In the genomic region with DNA sequence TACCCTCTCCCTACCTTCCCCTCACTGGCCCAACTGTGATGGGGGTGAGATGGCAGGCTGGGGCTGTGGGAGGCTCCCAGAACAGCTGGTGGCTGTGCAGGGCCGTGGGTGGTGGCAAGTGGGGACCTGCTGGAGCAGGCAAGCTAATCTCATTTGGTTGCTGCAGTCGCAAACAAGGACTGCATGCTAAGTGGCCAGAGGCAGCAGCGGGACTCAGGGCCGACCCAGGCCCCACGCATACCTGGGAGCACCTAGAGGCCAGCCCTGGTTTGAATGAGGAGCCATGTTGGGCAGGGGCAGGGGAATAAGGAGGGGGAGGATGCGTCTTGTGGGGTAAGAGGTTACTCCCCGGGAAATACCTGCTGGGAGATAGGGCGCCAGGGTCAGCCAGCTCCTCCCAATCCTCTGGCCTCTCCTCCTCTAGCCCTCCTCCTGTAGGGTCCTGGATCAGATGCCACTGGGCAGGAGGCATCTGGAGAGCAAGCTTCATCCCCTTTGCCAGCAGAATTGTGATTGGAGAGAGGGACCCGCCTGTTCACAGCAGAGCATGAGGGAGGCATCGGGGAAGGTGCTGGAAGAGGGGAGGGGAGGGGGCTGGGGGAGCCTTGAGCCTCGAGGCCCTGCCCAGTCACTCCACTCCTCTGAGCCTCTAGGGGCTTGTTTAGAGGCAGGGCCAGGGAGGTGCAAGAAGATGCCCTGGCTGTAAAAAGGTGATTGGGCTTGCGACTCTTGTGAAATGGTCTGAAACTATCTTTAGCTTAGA, we compare ENCODE assay signal across 2 cellular contexts.
TF ChIP-seq lines count a peak whose summit lies in the region.

No MANE protein-coding gene starts in this region.

TF ChIP-seq in A549, 52 proteins besides CTCF, POLR2A, EP300 and RAD21 (continued from another document):
- TF ChIP-seq EHF (CRISPR knock-in tag; IDR thresholded peaks at IDR 0.05) (no peak), ZNF302 (CRISPR knock-in tag; IDR thresholded peaks at IDR 0.05) (no peak), E2F6 (IDR thresholded peaks at IDR 0.05; ENCODE audit: borderline replicate concordance, low read depth) (no peak), MAZ (IDR thresholded peaks at IDR 0.05; ENCODE audit: borderline replicate concordance, low read depth, low read length) (no peak), CEBPB (IDR thresholded peaks at IDR 0.05) (no peak), RFX5 (IDR thresholded peaks at IDR 0.05) (no peak), ELK1 (IDR thresholded peaks at IDR 0.05; ENCODE audit: low read depth, low read length) (no peak), NFE2L2 (conservative IDR thresholded peaks at IDR 0.05; ENCODE audit: low read length) (no peak), SREBF2 (IDR thresholded peaks at IDR 0.05) (no peak), ESRRA (IDR thresholded peaks at IDR 0.05; ENCODE audit: borderline replicate concordance, low read length) (no peak), TFCP2L1 (CRISPR knock-in tag; IDR thresholded peaks at IDR 0.05) (no peak)
- TF ChIP-seq, protein P1, sequence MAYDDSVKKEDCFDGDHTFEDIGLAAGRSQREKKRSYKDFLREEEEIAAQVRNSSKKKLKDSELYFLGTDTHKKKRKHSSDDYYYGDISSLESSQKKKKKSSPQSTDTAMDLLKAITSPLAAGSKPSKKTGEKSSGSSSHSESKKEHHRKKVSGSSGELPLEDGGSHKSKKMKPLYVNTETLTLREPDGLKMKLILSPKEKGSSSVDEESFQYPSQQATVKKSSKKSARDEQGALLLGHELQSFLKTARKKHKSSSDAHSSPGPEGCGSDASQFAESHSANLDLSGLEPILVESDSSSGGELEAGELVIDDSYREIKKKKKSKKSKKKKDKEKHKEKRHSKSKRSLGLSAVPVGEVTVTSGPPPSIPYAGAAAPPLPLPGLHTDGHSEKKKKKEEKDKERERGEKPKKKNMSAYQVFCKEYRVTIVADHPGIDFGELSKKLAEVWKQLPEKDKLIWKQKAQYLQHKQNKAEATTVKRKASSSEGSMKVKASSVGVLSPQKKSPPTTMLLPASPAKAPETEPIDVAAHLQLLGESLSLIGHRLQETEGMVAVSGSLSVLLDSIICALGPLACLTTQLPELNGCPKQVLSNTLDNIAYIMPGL (CRISPR knock-in tag; IDR thresholded peaks at IDR 0.05; ENCODE audit: borderline replicate concordance), result no peak

TF ChIP-seq in HEK293, 187 proteins besides CTCF, POLR2A, EP300 and RAD21 (continued from another document):
- TF ChIP-seq, protein P2, sequence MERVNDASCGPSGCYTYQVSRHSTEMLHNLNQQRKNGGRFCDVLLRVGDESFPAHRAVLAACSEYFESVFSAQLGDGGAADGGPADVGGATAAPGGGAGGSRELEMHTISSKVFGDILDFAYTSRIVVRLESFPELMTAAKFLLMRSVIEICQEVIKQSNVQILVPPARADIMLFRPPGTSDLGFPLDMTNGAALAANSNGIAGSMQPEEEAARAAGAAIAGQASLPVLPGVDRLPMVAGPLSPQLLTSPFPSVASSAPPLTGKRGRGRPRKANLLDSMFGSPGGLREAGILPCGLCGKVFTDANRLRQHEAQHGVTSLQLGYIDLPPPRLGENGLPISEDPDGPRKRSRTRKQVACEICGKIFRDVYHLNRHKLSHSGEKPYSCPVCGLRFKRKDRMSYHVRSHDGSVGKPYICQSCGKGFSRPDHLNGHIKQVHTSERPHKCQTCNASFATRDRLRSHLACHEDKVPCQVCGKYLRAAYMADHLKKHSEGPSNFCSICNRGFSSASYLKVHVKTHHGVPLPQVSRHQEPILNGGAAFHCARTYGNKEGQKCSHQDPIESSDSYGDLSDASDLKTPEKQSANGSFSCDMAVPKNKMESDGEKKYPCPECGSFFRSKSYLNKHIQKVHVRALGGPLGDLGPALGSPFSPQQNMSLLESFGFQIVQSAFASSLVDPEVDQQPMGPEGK (tag by site-specific recombination; IDR thresholded peaks at IDR 0.05), result no peak
- TF ChIP-seq, protein P3, sequence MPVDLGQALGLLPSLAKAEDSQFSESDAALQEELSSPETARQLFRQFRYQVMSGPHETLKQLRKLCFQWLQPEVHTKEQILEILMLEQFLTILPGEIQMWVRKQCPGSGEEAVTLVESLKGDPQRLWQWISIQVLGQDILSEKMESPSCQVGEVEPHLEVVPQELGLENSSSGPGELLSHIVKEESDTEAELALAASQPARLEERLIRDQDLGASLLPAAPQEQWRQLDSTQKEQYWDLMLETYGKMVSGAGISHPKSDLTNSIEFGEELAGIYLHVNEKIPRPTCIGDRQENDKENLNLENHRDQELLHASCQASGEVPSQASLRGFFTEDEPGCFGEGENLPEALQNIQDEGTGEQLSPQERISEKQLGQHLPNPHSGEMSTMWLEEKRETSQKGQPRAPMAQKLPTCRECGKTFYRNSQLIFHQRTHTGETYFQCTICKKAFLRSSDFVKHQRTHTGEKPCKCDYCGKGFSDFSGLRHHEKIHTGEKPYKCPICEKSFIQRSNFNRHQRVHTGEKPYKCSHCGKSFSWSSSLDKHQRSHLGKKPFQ (tag by site-specific recombination; IDR thresholded peaks at IDR 0.05), result no peak
- TF ChIP-seq ZNF530 (tag by site-specific recombination; IDR thresholded peaks at IDR 0.05; ENCODE audit: low read depth) (no peak), ZNF362 (tag by site-specific recombination; IDR thresholded peaks at IDR 0.05) (no peak), ZFP3 (tag by site-specific recombination; IDR thresholded peaks at IDR 0.05; ENCODE audit: low read depth) (no peak), ZIC2 (tag by site-specific recombination; IDR thresholded peaks at IDR 0.05) (peak; percentile 25; the same call in 1 of the 2 replicates), ZNF596 (tag by site-specific recombination; IDR thresholded peaks at IDR 0.05) (no peak), KLF8 (tag by site-specific recombination; IDR thresholded peaks at IDR 0.05) (no peak), ZNF223 (tag by site-specific recombination; IDR thresholded peaks at IDR 0.05) (no peak), ZNF391 (tag by site-specific recombination; IDR thresholded peaks at IDR 0.05; ENCODE audit: borderline replicate concordance, low read depth) (no peak), ZFHX2 (tag by site-specific recombination; conservative IDR thresholded peaks at IDR 0.05) (peak; percentile 94), ZFP41 (tag by site-specific recombination; IDR thresholded peaks at IDR 0.05; ENCODE audit: borderline replicate concordance) (no peak), SCRT1 (tag by site-specific recombination; IDR thresholded peaks at IDR 0.05; ENCODE audit: borderline replicate concordance) (no peak), ZNF473 (tag by site-specific recombination; IDR thresholded peaks at IDR 0.05) (no peak), KLF9 (tag by site-specific recombination; IDR thresholded peaks at IDR 0.05; ENCODE audit: low read depth) (no peak), ZNF670 (tag by site-specific recombination; IDR thresholded peaks at IDR 0.05; ENCODE audit: low read depth) (no peak), ZNF624 (tag by site-specific recombination; IDR thresholded peaks at IDR 0.05) (no peak), BCL11B (tag by site-specific recombination; IDR thresholded peaks at IDR 0.05; ENCODE audit: low read depth) (no peak), BCL11A (tag by site-specific recombination; IDR thresholded peaks at IDR 0.05; ENCODE audit: low read depth) (no peak), MZF1 (tag by site-specific recombination; IDR thresholded peaks at IDR 0.05; ENCODE audit: borderline replicate concordance) (no peak), TCF7L2 (IDR thresholded peaks at IDR 0.05; ENCODE audit: borderline replicate concordance, low read depth, low read length) (no peak), ZNF354C (tag by site-specific recombination; IDR thresholded peaks at IDR 0.05; ENCODE audit: borderline replicate concordance, low read depth) (no peak), ZNF785 (tag by site-specific recombination; IDR thresholded peaks at IDR 0.05) (no peak), ZNF510 (tag by site-specific recombination; IDR thresholded peaks at IDR 0.05; ENCODE audit: insufficient replicate concordance) (no peak), ZNF830 (tag by site-specific recombination; IDR thresholded peaks at IDR 0.05; ENCODE audit: low read depth) (no peak), KLF17 (tag by site-specific recombination; IDR thresholded peaks at IDR 0.05) (0 out of 2 replicates have a peak, but pooled peaks have one; percentile 47), GLIS2 (tag by site-specific recombination; IDR thresholded peaks at IDR 0.05) (no peak), PRDM2 (tag by site-specific recombination; IDR thresholded peaks at IDR 0.05; ENCODE audit: borderline replicate concordance) (no peak), KLF7 (tag by site-specific recombination; IDR thresholded peaks at IDR 0.05; ENCODE audit: borderline replicate concordance) (no peak), ZNF341 (tag by site-specific recombination; IDR thresholded peaks at IDR 0.05; ENCODE audit: low read depth) (peak; percentile 82), TRIM28 (IDR thresholded peaks at IDR 0.05; ENCODE audit: borderline replicate concordance, low read length) (no peak), KLF10 (tag by site-specific recombination; IDR thresholded peaks at IDR 0.05) (no peak), ZNF677 (tag by site-specific recombination; IDR thresholded peaks at IDR 0.05) (no peak), ZNF155 (tag by site-specific recombination; IDR thresholded peaks at IDR 0.05) (no peak)
- TF ChIP-seq, protein P4, sequence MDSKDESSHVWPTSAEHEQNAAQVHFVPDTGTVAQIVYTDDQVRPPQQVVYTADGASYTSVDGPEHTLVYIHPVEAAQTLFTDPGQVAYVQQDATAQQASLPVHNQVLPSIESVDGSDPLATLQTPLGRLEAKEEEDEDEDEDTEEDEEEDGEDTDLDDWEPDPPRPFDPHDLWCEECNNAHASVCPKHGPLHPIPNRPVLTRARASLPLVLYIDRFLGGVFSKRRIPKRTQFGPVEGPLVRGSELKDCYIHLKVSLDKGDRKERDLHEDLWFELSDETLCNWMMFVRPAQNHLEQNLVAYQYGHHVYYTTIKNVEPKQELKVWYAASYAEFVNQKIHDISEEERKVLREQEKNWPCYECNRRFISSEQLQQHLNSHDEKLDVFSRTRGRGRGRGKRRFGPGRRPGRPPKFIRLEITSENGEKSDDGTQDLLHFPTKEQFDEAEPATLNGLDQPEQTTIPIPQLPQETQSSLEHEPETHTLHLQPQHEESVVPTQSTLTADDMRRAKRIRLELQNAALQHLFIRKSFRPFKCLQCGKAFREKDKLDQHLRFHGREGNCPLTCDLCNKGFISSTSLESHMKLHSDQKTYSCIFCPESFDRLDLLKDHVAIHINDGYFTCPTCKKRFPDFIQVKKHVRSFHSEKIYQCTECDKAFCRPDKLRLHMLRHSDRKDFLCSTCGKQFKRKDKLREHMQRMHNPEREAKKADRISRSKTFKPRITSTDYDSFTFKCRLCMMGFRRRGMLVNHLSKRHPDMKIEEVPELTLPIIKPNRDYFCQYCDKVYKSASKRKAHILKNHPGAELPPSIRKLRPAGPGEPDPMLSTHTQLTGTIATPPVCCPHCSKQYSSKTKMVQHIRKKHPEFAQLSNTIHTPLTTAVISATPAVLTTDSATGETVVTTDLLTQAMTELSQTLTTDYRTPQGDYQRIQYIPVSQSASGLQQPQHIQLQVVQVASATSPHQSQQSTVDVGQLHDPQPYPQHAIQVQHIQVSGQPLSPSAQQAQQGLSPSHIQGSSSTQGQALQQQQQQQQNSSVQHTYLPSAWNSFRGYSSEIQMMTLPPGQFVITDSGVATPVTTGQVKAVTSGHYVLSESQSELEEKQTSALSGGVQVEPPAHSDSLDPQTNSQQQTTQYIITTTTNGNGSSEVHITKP (tag by site-specific recombination; IDR thresholded peaks at IDR 0.05), result no peak
